Comparison of ENCODE assay signal across 12 cellular contexts in the genomic region with DNA sequence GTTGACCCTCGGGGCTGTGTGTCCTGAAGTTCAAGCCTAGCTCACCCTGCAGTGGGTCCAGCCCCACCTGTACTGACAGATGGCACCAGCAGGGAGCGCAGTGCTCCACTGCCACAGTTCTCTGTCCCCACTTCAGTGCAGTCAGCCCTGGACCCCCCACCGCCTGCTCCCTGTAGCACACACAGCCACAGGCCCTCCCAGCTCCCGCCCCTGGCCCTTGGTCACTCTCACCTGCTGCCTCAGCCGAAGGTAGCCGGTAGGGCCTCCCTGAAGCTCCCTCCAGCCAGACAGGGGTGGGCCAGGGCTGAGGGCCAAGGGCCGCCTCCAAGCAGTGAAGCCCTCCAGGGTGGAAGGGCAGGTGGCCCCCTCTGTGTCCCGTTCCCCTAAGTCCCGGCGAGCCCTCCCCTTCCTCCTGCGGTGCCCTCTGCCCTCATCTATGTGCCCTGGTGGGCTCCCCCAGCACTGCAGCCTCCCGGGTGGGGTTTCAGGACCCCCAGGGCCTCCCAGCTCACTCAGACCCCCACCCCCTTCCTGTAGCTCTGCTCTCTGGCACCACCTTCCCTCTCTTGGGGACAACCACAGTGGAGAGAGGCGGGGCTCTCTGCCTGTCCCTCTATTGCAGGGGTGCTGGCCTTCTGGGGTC. TPM values are rescaled to one million over a fixed set of nuclear protein-coding genes. Genes with fewer than 3 reads are reported as not detected.
A peak's percentile ranks its signal among the peaks of the same experiment; 100 is the strongest.
DNase-seq lines count a peak whose midpoint lies in the region; ATAC-seq and TF ChIP-seq lines count a peak whose summit lies in the region.
"Had no signal": no experiment of that assay in that cellular context is flagged by ENCODE, and none has a peak within 500 bp of the region (broad histone marks: within the 10 kb centered on the region; RNA-seq: fewer than 3 reads in every experiment).

No MANE protein-coding gene starts in this region.

- H3K9me3 Mint-ChIP-seq in activated CD8-positive, alpha-beta T cell treated with anti-CD3 and anti-CD28 coated beads for 36 hours, result no peaks in the 10 kb centered on the region
- H3K9me3 Mint-ChIP-seq: natural killer cell; stimulated activated naive CD8-positive, alpha-beta T cell treated with anti-CD3 and anti-CD28 coated beads, Interleukin-15, Interleukin-2, amounts not matched to agents 100 ng/mL and 50 ng/mL, for 24 hours had no signal

- no peaks in the 10 kb centered on the region for H3K4me1 ChIP-seq in smooth muscle cell (ENCODE audit: low read depth)

- H3K36me3 ChIP-seq in smooth muscle cell (ENCODE audit: low read depth), result no peaks in the 10 kb centered on the region

- H3K27ac Mint-ChIP-seq in activated CD8-positive, alpha-beta T cell treated with anti-CD3 and anti-CD28 coated beads for 36 hours, result no peak overlapping the region
- H3K27ac Mint-ChIP-seq: natural killer cell; stimulated activated naive CD8-positive, alpha-beta T cell treated with anti-CD3 and anti-CD28 coated beads, Interleukin-15, Interleukin-2, amounts not matched to agents 100 ng/mL and 50 ng/mL, for 24 hours had no signal

- H3K27me3 Mint-ChIP-seq in activated CD8-positive, alpha-beta T cell treated with anti-CD3 and anti-CD28 coated beads for 36 hours, result no peaks in the 10 kb centered on the region
- H3K27me3 Mint-ChIP-seq: stimulated activated naive CD8-positive, alpha-beta T cell treated with anti-CD3 and anti-CD28 coated beads, Interleukin-15, Interleukin-2, amounts not matched to agents 100 ng/mL and 50 ng/mL, for 24 hours had no signal

- H3K4me3 ChIP-seq in fibroblast of mammary gland (ENCODE audit: control insufficient read depth, low read depth, low read length) (no peak overlapping the region), smooth muscle cell (no peak overlapping the region)

- H3K4me1 Mint-ChIP-seq in activated CD8-positive, alpha-beta T cell treated with anti-CD3 and anti-CD28 coated beads for 36 hours (ENCODE audit: low read depth), result peaks cover 19% of the 10 kb centered on the region

- no peaks in the 10 kb centered on the region for H3K27me3 ChIP-seq in smooth muscle cell (ENCODE audit: low read depth)

- no peaks in the 10 kb centered on the region for H3F3A ChIP-seq in smooth muscle cell (ENCODE audit: low read depth)

- no peak for ATAC-seq in activated CD8-positive, alpha-beta T cell treated with anti-CD3 and anti-CD28 coated beads for 36 hours
- ATAC-seq: natural killer cell had no signal

- no peak overlapping the region for H3K27ac ChIP-seq in smooth muscle cell (ENCODE audit: low read depth)

- H3K36me3 Mint-ChIP-seq in activated CD8-positive, alpha-beta T cell treated with anti-CD3 and anti-CD28 coated beads for 36 hours (ENCODE audit: low read depth), result no peaks in the 10 kb centered on the region
- H3K36me3 Mint-ChIP-seq: natural killer cell had no signal

- no peak overlapping the region for H2AFZ ChIP-seq in smooth muscle cell (ENCODE audit: low read depth)

- no peak overlapping the region for H3K4me2 ChIP-seq in smooth muscle cell

- CTCF ChIA-PET in activated CD8-positive, alpha-beta T cell treated with anti-CD3 and anti-CD28 coated beads for 36 hours (lab: Charles Lee), result interaction anchor here (1.1 to 3.2 kb wide), 4 partner anchors 13 to 467 kb away, joined by 3 to 8 read pairs (median 3); no protein-coding TSS in a partner anchor

- intact Hi-C loops in activated CD8-positive, alpha-beta T cell treated with anti-CD3 and anti-CD28 coated beads for 36 hours (cut with micrococcal nuclease), result no loop called here

- POLR2A ChIA-PET in activated CD8-positive, alpha-beta T cell treated with anti-CD3 and anti-CD28 coated beads for 36 hours (lab: Charles Lee), result no interaction called here

- DNase-seq in DMS53 (lab: John Stamatoyannopoulos, UW), result peak; percentile 25
- DNase-seq in DMS53 treated with DMSO at 0.1 percent for 48 hours (lab: John Stamatoyannopoulos, UW; ENCODE audit: unreplicated experiment), result no peak
- DNase-seq in NCI-H69 (lab: John Stamatoyannopoulos, UW), result peak; percentile 55
- DNase-seq in fibroblast of mammary gland (ENCODE audit: low read depth), result no peak
- DNase-seq in smooth muscle cell (lab: John Stamatoyannopoulos, UW; ENCODE audit: unreplicated experiment), result no peak
- DNase-seq in HK-2 (ENCODE audit: unreplicated experiment), result no peak
- no peak for DNase-seq in activated CD8-positive, alpha-beta T cell treated with anti-CD3 and anti-CD28 coated beads for 36 hours
- DNase-seq in NCI-H446 (lab: John Stamatoyannopoulos, UW), result no peak
- DNase-seq: effector CD8-positive, alpha-beta T cell; natural killer cell; stimulated activated CD4-positive, alpha-beta T cell treated with anti-CD3 and anti-CD28 coated beads, Interleukin-12 subunit alpha, Interleukin-12 subunit beta, amount 100 ng/mL, for 4 hours had no signal

- H3K79me2 ChIP-seq in smooth muscle cell (ENCODE audit: low read depth), result no peaks in the 10 kb centered on the region

- 81% methylated on average over 12 of the region's 13 CpGs for WGBS in smooth muscle cell (ENCODE audit: low lambda C conversion rate)

- H3K4me3 Mint-ChIP-seq in activated CD8-positive, alpha-beta T cell treated with anti-CD3 and anti-CD28 coated beads for 36 hours, result no peak overlapping the region
- H3K4me3 Mint-ChIP-seq: natural killer cell; stimulated activated naive CD8-positive, alpha-beta T cell treated with anti-CD3 and anti-CD28 coated beads, Interleukin-15, Interleukin-2, amounts not matched to agents 100 ng/mL and 50 ng/mL, for 24 hours had no signal

- H4K20me1 ChIP-seq in smooth muscle cell (ENCODE audit: low read depth), result no peaks in the 10 kb centered on the region

- no peak overlapping the region for H3K9ac ChIP-seq in smooth muscle cell (ENCODE audit: low read depth)

- TF ChIP-seq CTCF in fibroblast of mammary gland (conservative IDR thresholded peaks at IDR 0.05; ENCODE audit: control insufficient read depth, insufficient read depth, low read depth, low read length) (peak; percentile 2), smooth muscle cell (IDR thresholded peaks at IDR 0.05; ENCODE audit: borderline replicate concordance, insufficient read depth, poor library complexity, severe bottlenecking) (peak; percentile 22)
- TF ChIP-seq CTCF in activated CD8-positive, alpha-beta T cell treated with anti-CD3 and anti-CD28 coated beads for 36 hours (IDR thresholded peaks at IDR 0.05), result no peak

- no peaks in the 10 kb centered on the region for H3K9me3 ChIP-seq in smooth muscle cell (replicated peaks; ENCODE audit: low read depth)

RNA-seq across cellular contexts. Expression of gene ALPP, which starts 10.8 kb away (rescaled TPM):
- 0.22 and 0.58 TPM in 2 replicates for total RNA-seq in smooth muscle cell
- 0.99 TPM in 1 of 2 replicates, not detected in the other for polyA plus RNA-seq in smooth muscle cell
- not detected for total RNA-seq in activated CD8-positive, alpha-beta T cell treated with anti-CD3 and anti-CD28 coated beads for 36 hours

RNA-seq across cellular contexts. Expression of gene ALPG, which starts 38.9 kb away (rescaled TPM):
- not detected in 2 replicates for total RNA-seq in smooth muscle cell
- not detected in 2 replicates for polyA plus RNA-seq in smooth muscle cell
- not detected for total RNA-seq in activated CD8-positive, alpha-beta T cell treated with anti-CD3 and anti-CD28 coated beads for 36 hours
- total RNA-seq: natural killer cell had no signal

Comparison
In these comparisons a context has a peak if more than half of its experiments do, and no peak if none do; other contexts are left out.
1. DNase-seq: peak in DMS53 (single experiment) and NCI-H69 (single experiment); none in DMS53 treated with DMSO at 0.1 percent for 48 hours (single experiment), fibroblast of mammary gland (single experiment), smooth muscle cell (single experiment), HK-2 (single experiment), activated CD8-positive, alpha-beta T cell treated with anti-CD3 and anti-CD28 coated beads for 36 hours (single experiment) and NCI-H446 (0 of 2).